11 cellular contexts compared by ENCODE assay signal in the genomic region with DNA sequence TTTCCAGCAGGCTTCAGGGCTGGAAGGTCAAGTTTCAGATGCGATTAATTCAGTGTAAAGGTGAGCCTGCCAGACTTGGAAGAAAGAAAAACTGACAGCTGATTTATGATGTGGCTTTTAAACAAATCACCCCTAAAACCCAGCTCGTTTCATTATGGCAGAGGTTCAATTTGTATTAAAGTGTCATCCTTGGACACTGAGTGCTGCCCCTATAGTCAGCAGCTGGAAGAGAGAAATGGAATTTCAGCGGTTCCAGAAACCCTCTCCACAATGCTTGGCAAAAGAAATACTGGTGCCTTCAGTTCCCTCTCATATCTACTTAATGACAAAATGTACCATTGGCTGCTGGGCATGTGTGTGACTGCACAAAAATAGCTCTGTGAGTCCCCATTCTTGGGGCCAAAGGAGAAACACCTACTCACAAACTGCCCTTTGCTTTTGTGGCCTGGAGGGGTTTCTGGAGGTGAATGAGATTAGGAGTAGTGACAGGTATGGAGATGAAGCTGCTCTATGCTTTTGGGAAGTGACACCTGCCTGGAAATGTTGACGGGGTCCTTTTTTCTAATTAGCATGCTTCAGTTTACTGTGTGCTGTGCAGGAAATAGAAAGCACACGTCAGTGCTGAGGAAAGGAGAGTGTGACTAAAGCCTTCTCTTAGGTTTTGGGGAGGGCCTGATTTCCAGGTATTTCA.
A peak's percentile ranks its signal among the peaks of the same experiment; 100 is the strongest.
DNase-seq lines count a peak whose midpoint lies in the region; ATAC-seq and TF ChIP-seq lines count a peak whose summit lies in the region.
"Had no signal": no experiment of that assay in that cellular context is flagged by ENCODE, and none has a peak within 500 bp of the region (broad histone marks: within the 10 kb centered on the region; RNA-seq: fewer than 3 reads in every experiment).

No MANE protein-coding gene starts in this region.

- H3K4me1 Mint-ChIP-seq in activated T-helper 17 cell treated with anti-CD3 and anti-CD28 coated beads, Interleukin-2, amount 50 U/mL, for 72 hours, result peaks cover 12% of the 10 kb centered on the region
- peaks cover 64% of the 10 kb centered on the region for H3K4me1 Mint-ChIP-seq in nephron progenitor cell
- peaks cover 13% of the 10 kb centered on the region for H3K4me1 Mint-ChIP-seq in progenitor cell of endocrine pancreas (ENCODE audit: low read depth)
- H3K4me1 Mint-ChIP-seq: T-cell had no signal

- TF ChIP-seq POLR2A in HCT116 (IDR thresholded peaks at IDR 0.05; ENCODE audit: borderline replicate concordance, extremely low read depth, insufficient read depth, insufficient read length), result no peak

- H3K4me1 ChIP-seq in ACC112 (ENCODE audit: control insufficient read depth, insufficient read depth, low read length, unreplicated experiment) (peaks cover 51% of the 10 kb centered on the region), HCT116 (ENCODE audit: control insufficient read depth in 1 of 2, insufficient read depth in 2 of 2, low read length in 2 of 2) (peaks cover 12 to 34% of the 10 kb centered on the region in 2 experiments), HAP-1 (no peaks in the 10 kb centered on the region)

- H3K9me2 ChIP-seq in HCT116 (ENCODE audit: insufficient read depth), result no peaks in the 10 kb centered on the region

- H3K9me3 ChIP-seq in HCT116 (ENCODE audit: control insufficient read depth in 1 of 2, insufficient read depth in 1 of 2, low read depth in 1 of 2, low read length in 2 of 2) (no peaks in the 10 kb centered on the region), HAP-1 (no peaks in the 10 kb centered on the region)

- in situ Hi-C loops in HAP-1 (cut with MboI; ENCODE audit: low sequenced_read_pairs), result no loop called here

- no peak overlapping the region for H3K9ac ChIP-seq in HCT116 (ENCODE audit: low read length)

- H3K4me3 ChIP-seq in ACC112 (ENCODE audit: low read depth, low read length) (peak overlapping the region; percentile 15; the same call in 1 of the 2 replicates), HCT116 (replicated peaks in 1 of 2; ENCODE audit: low read depth in 1 of 2, low read length in 2 of 2) (no peak overlapping the region), HAP-1 (no peak overlapping the region)
- H3K4me3 ChIP-seq: dorsolateral prefrontal cortex had no signal

- TF ChIP-seq CTCF in HCT116 (IDR thresholded peaks at IDR 0.05 in 2 of 3, conservative IDR thresholded peaks at IDR 0.05 in 1 of 3; ENCODE audit: borderline replicate concordance in 1 of 3, insufficient read depth in 1 of 3, low read depth in 2 of 3, low read length in 2 of 3) (no peak; a peak in 1 of 6 replicates), nephron progenitor cell (IDR thresholded peaks at IDR 0.05) (no peak), progenitor cell of endocrine pancreas (IDR thresholded peaks at IDR 0.05; ENCODE audit: unreplicated experiment) (no peak)

- CTCF ChIA-PET in HCT116 (lab: Charles Lee), result no interaction called here

- H3K4me3 Mint-ChIP-seq in activated T-helper 17 cell treated with anti-CD3 and anti-CD28 coated beads, Interleukin-2, amount 50 U/mL, for 72 hours, result peak overlapping the region; percentile 50
- H3K4me3 Mint-ChIP-seq in nephron progenitor cell, result no peak overlapping the region
- no peak overlapping the region for H3K4me3 Mint-ChIP-seq in progenitor cell of endocrine pancreas (ENCODE audit: low read depth)
- H3K4me3 Mint-ChIP-seq: T-cell had no signal

- no peaks in the 10 kb centered on the region for H3K9me3 Mint-ChIP-seq in activated T-helper 17 cell treated with anti-CD3 and anti-CD28 coated beads, Interleukin-2, amount 50 U/mL, for 72 hours
- H3K9me3 Mint-ChIP-seq in nephron progenitor cell, result no peaks in the 10 kb centered on the region
- peaks cover 6% of the 10 kb centered on the region for H3K9me3 Mint-ChIP-seq in progenitor cell of endocrine pancreas (ENCODE audit: low read depth)
- H3K9me3 Mint-ChIP-seq: T-cell had no signal

- no peak for DNase-seq in HCT116 (ENCODE audit: low read depth, low spot score)
- peak; percentile 63 for DNase-seq in left kidney (ENCODE audit: low read depth, low spot score)
- DNase-seq in nephron progenitor cell, result no peak
- no peak for DNase-seq in HAP-1 (ENCODE audit: low spot score in 2 of 2)
- no peak for DNase-seq in progenitor cell of endocrine pancreas (ENCODE audit: low spot score, unreplicated experiment)
- DNase-seq: Calu3, dorsolateral prefrontal cortex, T-cell had no signal

- no peaks in the 10 kb centered on the region for H4K20me1 ChIP-seq in HCT116 (ENCODE audit: insufficient read depth)

- no peaks in the 10 kb centered on the region for H3K36me3 Mint-ChIP-seq in activated T-helper 17 cell treated with anti-CD3 and anti-CD28 coated beads, Interleukin-2, amount 50 U/mL, for 72 hours (ENCODE audit: low read depth)
- H3K36me3 Mint-ChIP-seq in nephron progenitor cell (ENCODE audit: low read depth) (no peaks in the 10 kb centered on the region), progenitor cell of endocrine pancreas (ENCODE audit: insufficient read depth) (no peaks in the 10 kb centered on the region)
- H3K36me3 Mint-ChIP-seq: T-cell had no signal

- POLR2A ChIA-PET in HCT116 (lab: Charles Lee), result no interaction called here

- no TSS peak for BruUV-seq in HCT116 (replicated peaks; lab: Mats Ljungman, UMichigan)

- no peaks in the 10 kb centered on the region for H3K79me2 ChIP-seq in ACC112 (ENCODE audit: control insufficient read depth, insufficient read depth, low read length, unreplicated experiment)
- no peaks in the 10 kb centered on the region for H3K79me2 ChIP-seq in HCT116 (ENCODE audit: insufficient read depth, low read length)

- no peak for TF ChIP-seq RAD21 in HCT116 (IDR thresholded peaks at IDR 0.05; ENCODE audit: low read depth)

- no peaks in the 10 kb centered on the region for H3K36me3 ChIP-seq in ACC112 (ENCODE audit: insufficient read depth, low read length)
- H3K36me3 ChIP-seq in HCT116 (ENCODE audit: control insufficient read depth in 1 of 2, insufficient read depth in 2 of 2, low read length in 2 of 2), result no peaks in the 10 kb centered on the region
- no peaks in the 10 kb centered on the region for H3K36me3 ChIP-seq in HAP-1 (replicated peaks)

- peak overlapping the region; percentile 12; the same call in 1 of the 2 replicates for H3K4me2 ChIP-seq in HCT116 (ENCODE audit: low read length)

- RAD21 ChIA-PET in HCT116 (lab: Charles Lee; ENCODE audit: low non-redundant PET in 1 of 2, low total read pairs in 2 of 2, uncharacterized antibody in 2 of 2, unreplicated experiment in 2 of 2), result no interaction called here

- ATAC-seq in HCT116 (no peak), HG03354 (IDR thresholded peaks at IDR 0.05; ENCODE audit: poor library complexity, severe bottlenecking, unreplicated experiment) (no peak)
- ATAC-seq in activated T-helper 17 cell treated with anti-CD3 and anti-CD28 coated beads, Interleukin-2, amount 50 U/mL, for 72 hours (replicated peaks), result peak; percentile 91
- ATAC-seq: T-cell had no signal

- H3K27me3 Mint-ChIP-seq in activated T-helper 17 cell treated with anti-CD3 and anti-CD28 coated beads, Interleukin-2, amount 50 U/mL, for 72 hours, result peaks cover 19% of the 10 kb centered on the region
- no peaks in the 10 kb centered on the region for H3K27me3 Mint-ChIP-seq in nephron progenitor cell (ENCODE audit: low read depth, poor library complexity)
- H3K27me3 Mint-ChIP-seq in progenitor cell of endocrine pancreas, result no peaks in the 10 kb centered on the region

- H3K27ac ChIP-seq in ACC112 (ENCODE audit: low read depth, low read length) (peak overlapping the region; percentile 16), HCT116 (ENCODE audit: low read depth, low read length) (no peak overlapping the region)
- H3K27ac ChIP-seq: dorsolateral prefrontal cortex had no signal

- intact Hi-C loops in HCT116 (cut with micrococcal nuclease), result no loop called here

- peak overlapping the region; percentile 33 for H2AFZ ChIP-seq in ACC112 (ENCODE audit: low read length, unreplicated experiment)
- no peak overlapping the region for H2AFZ ChIP-seq in HCT116 (ENCODE audit: low read depth, low read length, poor library complexity, severe bottlenecking)

- peak overlapping the region; percentile 71 for H3K27ac Mint-ChIP-seq in activated T-helper 17 cell treated with anti-CD3 and anti-CD28 coated beads, Interleukin-2, amount 50 U/mL, for 72 hours
- H3K27ac Mint-ChIP-seq in nephron progenitor cell, result no peak overlapping the region
- H3K27ac Mint-ChIP-seq in progenitor cell of endocrine pancreas, result no peak overlapping the region
- H3K27ac Mint-ChIP-seq: T-cell had no signal

- H3K27me3 ChIP-seq in ACC112 (ENCODE audit: insufficient read depth, low read length) (no peaks in the 10 kb centered on the region), HCT116 (ENCODE audit: insufficient read depth, low read length) (peaks cover 7% of the 10 kb centered on the region; the same call in 1 of the 2 replicates), HAP-1 (ENCODE audit: low read depth) (no peaks in the 10 kb centered on the region)

TF ChIP-seq in HCT116, 20 proteins besides CTCF, POLR2A, EP300 and RAD21 (continues in another document):
- TF ChIP-seq CEBPB (IDR thresholded peaks at IDR 0.05; ENCODE audit: low read depth) (no peak), ZNF274 (IDR thresholded peaks at IDR 0.05; ENCODE audit: low read depth, low read length) (no peak), EZH2phosphoT487 (IDR thresholded peaks at IDR 0.05; ENCODE audit: borderline replicate concordance) (no peak), FOSL1 (IDR thresholded peaks at IDR 0.05; ENCODE audit: low read depth) (no peak), ELF1 (IDR thresholded peaks at IDR 0.05; ENCODE audit: borderline replicate concordance, low read depth) (no peak), EZH2 (IDR thresholded peaks at IDR 0.05) (no peak), CBX3 (IDR thresholded peaks at IDR 0.05; ENCODE audit: low read depth) (no peak), EGR1 (IDR thresholded peaks at IDR 0.05; ENCODE audit: low read depth) (no peak), POLR2AphosphoS5 (IDR thresholded peaks at IDR 0.05; ENCODE audit: low read depth, low read length) (no peak), ZFX (IDR thresholded peaks at IDR 0.05) (no peak)
- TF ChIP-seq, protein P1, sequence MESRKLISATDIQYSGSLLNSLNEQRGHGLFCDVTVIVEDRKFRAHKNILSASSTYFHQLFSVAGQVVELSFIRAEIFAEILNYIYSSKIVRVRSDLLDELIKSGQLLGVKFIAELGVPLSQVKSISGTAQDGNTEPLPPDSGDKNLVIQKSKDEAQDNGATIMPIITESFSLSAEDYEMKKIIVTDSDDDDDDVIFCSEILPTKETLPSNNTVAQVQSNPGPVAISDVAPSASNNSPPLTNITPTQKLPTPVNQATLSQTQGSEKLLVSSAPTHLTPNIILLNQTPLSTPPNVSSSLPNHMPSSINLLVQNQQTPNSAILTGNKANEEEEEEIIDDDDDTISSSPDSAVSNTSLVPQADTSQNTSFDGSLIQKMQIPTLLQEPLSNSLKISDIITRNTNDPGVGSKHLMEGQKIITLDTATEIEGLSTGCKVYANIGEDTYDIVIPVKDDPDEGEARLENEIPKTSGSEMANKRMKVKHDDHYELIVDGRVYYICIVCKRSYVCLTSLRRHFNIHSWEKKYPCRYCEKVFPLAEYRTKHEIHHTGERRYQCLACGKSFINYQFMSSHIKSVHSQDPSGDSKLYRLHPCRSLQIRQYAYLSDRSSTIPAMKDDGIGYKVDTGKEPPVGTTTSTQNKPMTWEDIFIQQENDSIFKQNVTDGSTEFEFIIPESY (IDR thresholded peaks at IDR 0.05; ENCODE audit: extremely low read depth, insufficient replicate concordance, low read length), result no peak
